In the genomic region with DNA sequence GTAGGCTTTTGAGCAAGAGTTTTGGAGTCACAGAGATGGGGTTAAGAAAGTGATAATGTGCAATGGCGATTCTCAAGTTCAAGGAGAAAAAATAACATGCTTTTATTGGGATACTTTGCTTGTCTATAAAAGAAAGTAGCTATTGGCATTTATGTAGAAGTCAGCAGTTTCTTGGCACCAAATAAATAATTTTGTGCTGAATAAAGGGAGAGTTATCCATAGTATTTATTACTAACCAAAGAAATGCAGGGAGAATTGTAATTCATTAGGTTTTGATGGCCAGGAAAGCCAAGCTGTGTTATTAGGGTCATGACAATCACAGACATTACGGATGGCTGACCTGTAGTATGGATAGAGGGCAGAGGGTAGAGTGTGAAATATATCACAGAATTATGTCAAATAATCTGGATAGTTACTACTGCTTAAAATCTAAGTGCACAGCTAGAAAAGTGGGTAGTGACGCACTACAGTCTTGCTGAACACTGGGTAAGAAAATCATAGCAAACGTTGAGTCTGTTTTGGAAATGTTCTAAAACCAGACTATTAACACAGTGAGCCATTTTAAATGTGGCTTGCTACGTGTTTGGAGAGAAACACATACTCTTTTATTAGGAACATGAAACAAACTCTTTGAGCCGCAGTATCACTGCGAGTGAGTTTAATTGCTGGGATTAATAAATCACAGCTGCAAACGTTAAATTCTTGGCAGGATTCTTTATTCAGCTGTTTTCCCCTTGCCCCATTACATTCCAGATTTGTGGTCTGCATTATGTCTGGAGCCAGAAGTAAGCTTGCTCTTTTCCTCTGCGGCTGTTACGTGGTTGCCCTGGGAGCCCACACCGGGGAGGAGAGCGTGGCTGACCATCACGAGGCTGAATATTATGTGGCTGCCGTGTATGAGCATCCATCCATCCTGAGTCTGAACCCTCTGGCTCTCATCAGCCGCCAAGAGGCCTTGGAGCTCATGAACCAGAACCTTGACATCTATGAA, we compare ENCODE assay signal across 1 cellular context.
TF ChIP-seq lines count a peak whose summit lies in the region.

No MANE protein-coding gene starts in this region.

TF ChIP-seq in SK-N-SH, 30 proteins besides CTCF, POLR2A, EP300 and RAD21 (continued from another document):
- TF ChIP-seq, protein P1, sequence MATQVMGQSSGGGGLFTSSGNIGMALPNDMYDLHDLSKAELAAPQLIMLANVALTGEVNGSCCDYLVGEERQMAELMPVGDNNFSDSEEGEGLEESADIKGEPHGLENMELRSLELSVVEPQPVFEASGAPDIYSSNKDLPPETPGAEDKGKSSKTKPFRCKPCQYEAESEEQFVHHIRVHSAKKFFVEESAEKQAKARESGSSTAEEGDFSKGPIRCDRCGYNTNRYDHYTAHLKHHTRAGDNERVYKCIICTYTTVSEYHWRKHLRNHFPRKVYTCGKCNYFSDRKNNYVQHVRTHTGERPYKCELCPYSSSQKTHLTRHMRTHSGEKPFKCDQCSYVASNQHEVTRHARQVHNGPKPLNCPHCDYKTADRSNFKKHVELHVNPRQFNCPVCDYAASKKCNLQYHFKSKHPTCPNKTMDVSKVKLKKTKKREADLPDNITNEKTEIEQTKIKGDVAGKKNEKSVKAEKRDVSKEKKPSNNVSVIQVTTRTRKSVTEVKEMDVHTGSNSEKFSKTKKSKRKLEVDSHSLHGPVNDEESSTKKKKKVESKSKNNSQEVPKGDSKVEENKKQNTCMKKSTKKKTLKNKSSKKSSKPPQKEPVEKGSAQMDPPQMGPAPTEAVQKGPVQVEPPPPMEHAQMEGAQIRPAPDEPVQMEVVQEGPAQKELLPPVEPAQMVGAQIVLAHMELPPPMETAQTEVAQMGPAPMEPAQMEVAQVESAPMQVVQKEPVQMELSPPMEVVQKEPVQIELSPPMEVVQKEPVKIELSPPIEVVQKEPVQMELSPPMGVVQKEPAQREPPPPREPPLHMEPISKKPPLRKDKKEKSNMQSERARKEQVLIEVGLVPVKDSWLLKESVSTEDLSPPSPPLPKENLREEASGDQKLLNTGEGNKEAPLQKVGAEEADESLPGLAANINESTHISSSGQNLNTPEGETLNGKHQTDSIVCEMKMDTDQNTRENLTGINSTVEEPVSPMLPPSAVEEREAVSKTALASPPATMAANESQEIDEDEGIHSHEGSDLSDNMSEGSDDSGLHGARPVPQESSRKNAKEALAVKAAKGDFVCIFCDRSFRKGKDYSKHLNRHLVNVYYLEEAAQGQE (IDR thresholded peaks at IDR 0.05; ENCODE audit: low read depth, low read length) = no peak
- TF ChIP-seq RXRA (IDR thresholded peaks at IDR 0.05; ENCODE audit: borderline replicate concordance, low read depth) (no peak; the same call in 1 of the 2 replicates), RCOR1 (IDR thresholded peaks at IDR 0.05; ENCODE audit: low read length) (peak; percentile 54; the same call in 1 of the 2 replicates), SIN3A (IDR thresholded peaks at IDR 0.05; ENCODE audit: borderline replicate concordance, low read depth, low read length) (peak; percentile 83; the same call in 1 of the 2 replicates), FOSL2 (IDR thresholded peaks at IDR 0.05; ENCODE audit: borderline replicate concordance, low read depth) (peak; percentile 44; the same call in 1 of the 2 replicates), ELF1 (IDR thresholded peaks at IDR 0.05) (no peak), YY1 (IDR thresholded peaks at IDR 0.05; ENCODE audit: low read depth) (no peak), RFX5 (IDR thresholded peaks at IDR 0.05; ENCODE audit: low read length) (no peak), JUND (IDR thresholded peaks at IDR 0.05) (peak; percentile 67), POLR2AphosphoS5 (IDR thresholded peaks at IDR 0.05; ENCODE audit: low read depth, low read length) (peak; percentile 91; the same call in 1 of the 2 replicates), NFIC (IDR thresholded peaks at IDR 0.05; ENCODE audit: borderline replicate concordance) (peak; percentile 94), MXI1 (IDR thresholded peaks at IDR 0.05; ENCODE audit: low read depth, low read length) (no peak), SMC3 (IDR thresholded peaks at IDR 0.05; ENCODE audit: low read depth, low read length) (no peak), FOXJ3 (CRISPR knock-in tag; IDR thresholded peaks at IDR 0.05) (no peak), EZH2phosphoT487 (IDR thresholded peaks at IDR 0.05; ENCODE audit: borderline replicate concordance, low read depth) (no peak), TAF1 (IDR thresholded peaks at IDR 0.05; ENCODE audit: borderline replicate concordance, low read depth, low read length) (no peak), TEAD4 (IDR thresholded peaks at IDR 0.05; ENCODE audit: borderline replicate concordance, insufficient read depth) (peak; percentile 88), CHD2 (IDR thresholded peaks at IDR 0.05; ENCODE audit: low read length, partially characterized antibody) (no peak), FOXM1 (IDR thresholded peaks at IDR 0.05; ENCODE audit: low read depth) (peak; percentile 67; the same call in 1 of the 2 replicates), TCF12 (IDR thresholded peaks at IDR 0.05) (peak; percentile 98)
- TF ChIP-seq, protein P2, sequence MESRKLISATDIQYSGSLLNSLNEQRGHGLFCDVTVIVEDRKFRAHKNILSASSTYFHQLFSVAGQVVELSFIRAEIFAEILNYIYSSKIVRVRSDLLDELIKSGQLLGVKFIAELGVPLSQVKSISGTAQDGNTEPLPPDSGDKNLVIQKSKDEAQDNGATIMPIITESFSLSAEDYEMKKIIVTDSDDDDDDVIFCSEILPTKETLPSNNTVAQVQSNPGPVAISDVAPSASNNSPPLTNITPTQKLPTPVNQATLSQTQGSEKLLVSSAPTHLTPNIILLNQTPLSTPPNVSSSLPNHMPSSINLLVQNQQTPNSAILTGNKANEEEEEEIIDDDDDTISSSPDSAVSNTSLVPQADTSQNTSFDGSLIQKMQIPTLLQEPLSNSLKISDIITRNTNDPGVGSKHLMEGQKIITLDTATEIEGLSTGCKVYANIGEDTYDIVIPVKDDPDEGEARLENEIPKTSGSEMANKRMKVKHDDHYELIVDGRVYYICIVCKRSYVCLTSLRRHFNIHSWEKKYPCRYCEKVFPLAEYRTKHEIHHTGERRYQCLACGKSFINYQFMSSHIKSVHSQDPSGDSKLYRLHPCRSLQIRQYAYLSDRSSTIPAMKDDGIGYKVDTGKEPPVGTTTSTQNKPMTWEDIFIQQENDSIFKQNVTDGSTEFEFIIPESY (IDR thresholded peaks at IDR 0.05; ENCODE audit: borderline replicate concordance, low read depth) = 0 out of 2 replicates have a peak, but pooled peaks have one; percentile 30
- TF ChIP-seq, protein P3, sequence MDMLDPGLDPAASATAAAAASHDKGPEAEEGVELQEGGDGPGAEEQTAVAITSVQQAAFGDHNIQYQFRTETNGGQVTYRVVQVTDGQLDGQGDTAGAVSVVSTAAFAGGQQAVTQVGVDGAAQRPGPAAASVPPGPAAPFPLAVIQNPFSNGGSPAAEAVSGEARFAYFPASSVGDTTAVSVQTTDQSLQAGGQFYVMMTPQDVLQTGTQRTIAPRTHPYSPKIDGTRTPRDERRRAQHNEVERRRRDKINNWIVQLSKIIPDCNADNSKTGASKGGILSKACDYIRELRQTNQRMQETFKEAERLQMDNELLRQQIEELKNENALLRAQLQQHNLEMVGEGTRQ (IDR thresholded peaks at IDR 0.05; ENCODE audit: borderline replicate concordance, low read depth, low read length) = no peak
- TF ChIP-seq, protein P4, sequence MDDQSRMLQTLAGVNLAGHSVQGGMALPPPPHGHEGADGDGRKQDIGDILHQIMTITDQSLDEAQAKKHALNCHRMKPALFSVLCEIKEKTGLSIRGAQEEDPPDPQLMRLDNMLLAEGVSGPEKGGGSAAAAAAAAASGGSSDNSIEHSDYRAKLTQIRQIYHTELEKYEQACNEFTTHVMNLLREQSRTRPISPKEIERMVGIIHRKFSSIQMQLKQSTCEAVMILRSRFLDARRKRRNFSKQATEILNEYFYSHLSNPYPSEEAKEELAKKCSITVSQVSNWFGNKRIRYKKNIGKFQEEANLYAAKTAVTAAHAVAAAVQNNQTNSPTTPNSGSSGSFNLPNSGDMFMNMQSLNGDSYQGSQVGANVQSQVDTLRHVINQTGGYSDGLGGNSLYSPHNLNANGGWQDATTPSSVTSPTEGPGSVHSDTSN (IDR thresholded peaks at IDR 0.05) = peak; percentile 89
